10 cellular contexts compared by ENCODE assay signal in the genomic region with DNA sequence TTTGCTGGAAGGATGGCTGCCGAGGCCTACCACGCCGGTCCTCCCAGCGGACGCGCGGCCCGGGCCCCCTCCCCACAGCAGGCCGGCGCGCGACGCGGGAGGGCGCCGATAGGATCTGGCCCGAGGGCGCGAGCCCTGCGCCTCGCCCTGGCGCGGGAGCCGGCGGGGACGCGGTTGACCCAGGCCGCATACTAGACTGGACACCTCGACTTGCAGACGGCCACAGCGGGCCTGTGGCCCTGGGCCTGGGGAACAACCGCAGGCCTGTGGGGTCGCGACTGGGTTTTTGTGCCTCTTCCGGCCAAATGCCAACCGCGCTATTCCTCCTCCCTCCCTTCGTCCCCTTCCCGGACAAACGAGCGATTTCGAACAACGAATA. TPM values are rescaled to one million over a fixed set of nuclear protein-coding genes. Genes with fewer than 3 reads are reported as not detected.
DNase-seq lines count a peak whose midpoint lies in the region; ATAC-seq and TF ChIP-seq lines count a peak whose summit lies in the region.
"Had no signal": no experiment of that assay in that cellular context is flagged by ENCODE, and none has a peak within 500 bp of the region (broad histone marks: within the 10 kb centered on the region; RNA-seq: fewer than 3 reads in every experiment).

No MANE protein-coding gene starts in this region.

- ATAC-seq in GM18511 (IDR thresholded peaks at IDR 0.05; ENCODE audit: unreplicated experiment) (no peak), GM18520 (IDR thresholded peaks at IDR 0.05; ENCODE audit: unreplicated experiment) (no peak)

- no peak for DNase-seq in adipocyte (ENCODE audit: low read depth)
- DNase-seq in NCI-H446 treated with DMSO at 0.1 percent for 48 hours (lab: John Stamatoyannopoulos, UW), result no peak

- H3K27me3 ChIP-seq in adipocyte (replicated peaks; ENCODE audit: control insufficient read depth, insufficient read depth, low read length), result peaks cover 70% of the 10 kb centered on the region
- peaks cover 67 to 75% (median 69%) of the 10 kb centered on the region in 3 donors for H3K27me3 ChIP-seq in skeletal muscle tissue (ENCODE audit: control insufficient read depth in 3 of 3, insufficient read depth in 3 of 3, low read length in 3 of 3)

- H3K9me3 ChIP-seq in HEK293 (ENCODE audit: control insufficient read depth, insufficient read depth, low read depth, low read length), result no peaks in the 10 kb centered on the region
- H3K9me3 ChIP-seq in adipocyte (ENCODE audit: control insufficient read depth, low read length), result peaks cover 3% of the 10 kb centered on the region
- H3K9me3 ChIP-seq in iPS-18c (ENCODE audit: control insufficient read depth, insufficient read depth, low read length), result no peaks in the 10 kb centered on the region
- no peaks in the 10 kb centered on the region for H3K9me3 ChIP-seq in skeletal muscle tissue (ENCODE audit: control insufficient read depth in 3 of 3, low read length in 3 of 3)

- H3K4me3 ChIP-seq in HEK293 (ENCODE audit: low read depth, low read length) (peak overlapping the region; percentile 66), adipocyte (ENCODE audit: low read length) (peak overlapping the region; percentile 71), iPS-18c (ENCODE audit: insufficient read depth, low read depth, low read length) (peak overlapping the region; percentile 60), skeletal muscle tissue (ENCODE audit: low read length in 3 of 3) (peak overlapping the region in 2 of 3 donors; percentile 38 to 45)

- POLR2A ChIA-PET in HEK293 (lab: Yijun Ruan, JAX), result no interaction called here

- peak overlapping the region; percentile 59 for H3K27ac ChIP-seq in HEK293 (ENCODE audit: extremely low read depth, low read depth, low read length)
- H3K27ac ChIP-seq in skeletal muscle tissue (ENCODE audit: low read depth, low read length), result no peak overlapping the region
- H3K27ac ChIP-seq: SK-N-MC had no signal

- H3K9ac ChIP-seq in adipocyte (ENCODE audit: low read length), result peak overlapping the region; percentile 34
- H3K9ac ChIP-seq in skeletal muscle tissue (ENCODE audit: low read depth in 1 of 3, low read length in 3 of 3), result peak overlapping the region in 1 of 3 donors; percentile 32

- no peak for TF ChIP-seq CTCF in HEK293 (tag by site-specific recombination; IDR thresholded peaks at IDR 0.05)

- CTCF ChIA-PET in HEK293 (lab: Yijun Ruan, JAX), result no interaction called here

- no peaks in the 10 kb centered on the region for H3K36me3 ChIP-seq in HEK293 (ENCODE audit: control insufficient read depth in 2 of 2, insufficient read depth in 1 of 2, low read length in 2 of 2)
- no peaks in the 10 kb centered on the region for H3K36me3 ChIP-seq in adipocyte (ENCODE audit: control insufficient read depth, insufficient read depth, low read length, severe bottlenecking)
- H3K36me3 ChIP-seq in skeletal muscle tissue (ENCODE audit: control insufficient read depth in 3 of 3, insufficient read depth in 3 of 3, low read length in 3 of 3), result no peaks in the 10 kb centered on the region

- 0 out of 2 replicates have a peak, but pooled peaks cover 2% of the 10 kb centered on the region for H3K4me1 ChIP-seq in HEK293 (ENCODE audit: control insufficient read depth, insufficient read depth, low read length)
- H3K4me1 ChIP-seq in adipocyte (ENCODE audit: control insufficient read depth, insufficient read depth, low read length), result no peaks in the 10 kb centered on the region
- peaks cover 16 to 19% (median 16%) of the 10 kb centered on the region in 3 donors for H3K4me1 ChIP-seq in skeletal muscle tissue (ENCODE audit: control insufficient read depth in 3 of 3, insufficient read depth in 3 of 3, low read length in 3 of 3)

TF ChIP-seq in HEK293, 187 proteins besides CTCF, POLR2A, EP300 and RAD21 (continues in another document):
- TF ChIP-seq, protein P1, sequence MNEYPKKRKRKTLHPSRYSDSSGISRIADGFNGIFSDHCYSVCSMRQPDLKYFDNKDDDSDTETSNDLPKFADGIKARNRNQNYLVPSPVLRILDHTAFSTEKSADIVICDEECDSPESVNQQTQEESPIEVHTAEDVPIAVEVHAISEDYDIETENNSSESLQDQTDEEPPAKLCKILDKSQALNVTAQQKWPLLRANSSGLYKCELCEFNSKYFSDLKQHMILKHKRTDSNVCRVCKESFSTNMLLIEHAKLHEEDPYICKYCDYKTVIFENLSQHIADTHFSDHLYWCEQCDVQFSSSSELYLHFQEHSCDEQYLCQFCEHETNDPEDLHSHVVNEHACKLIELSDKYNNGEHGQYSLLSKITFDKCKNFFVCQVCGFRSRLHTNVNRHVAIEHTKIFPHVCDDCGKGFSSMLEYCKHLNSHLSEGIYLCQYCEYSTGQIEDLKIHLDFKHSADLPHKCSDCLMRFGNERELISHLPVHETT (tag by site-specific recombination; IDR thresholded peaks at IDR 0.05), result no peak
- TF ChIP-seq, protein P2, sequence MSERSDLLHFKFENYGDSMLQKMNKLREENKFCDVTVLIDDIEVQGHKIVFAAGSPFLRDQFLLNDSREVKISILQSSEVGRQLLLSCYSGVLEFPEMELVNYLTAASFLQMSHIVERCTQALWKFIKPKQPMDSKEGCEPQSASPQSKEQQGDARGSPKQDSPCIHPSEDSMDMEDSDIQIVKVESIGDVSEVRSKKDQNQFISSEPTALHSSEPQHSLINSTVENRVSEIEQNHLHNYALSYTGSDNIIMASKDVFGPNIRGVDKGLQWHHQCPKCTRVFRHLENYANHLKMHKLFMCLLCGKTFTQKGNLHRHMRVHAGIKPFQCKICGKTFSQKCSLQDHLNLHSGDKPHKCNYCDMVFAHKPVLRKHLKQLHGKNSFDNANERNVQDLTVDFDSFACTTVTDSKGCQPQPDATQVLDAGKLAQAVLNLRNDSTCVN (tag by site-specific recombination; optimal IDR thresholded peaks at IDR 0.05), result no peak
- TF ChIP-seq ZNF701 (tag by site-specific recombination; IDR thresholded peaks at IDR 0.05) (no peak), ZNF426 (tag by site-specific recombination; IDR thresholded peaks at IDR 0.05) (no peak), ZXDB (tag by site-specific recombination; IDR thresholded peaks at IDR 0.05) (no peak), SCRT2 (tag by site-specific recombination; IDR thresholded peaks at IDR 0.05) (no peak), ZNF600 (tag by site-specific recombination; IDR thresholded peaks at IDR 0.05) (no peak), GLIS2 (tag by site-specific recombination; IDR thresholded peaks at IDR 0.05) (no peak), ZNF169 (tag by site-specific recombination; IDR thresholded peaks at IDR 0.05) (no peak), ZSCAN23 (tag by site-specific recombination; IDR thresholded peaks at IDR 0.05) (no peak)
- TF ChIP-seq, protein P3, sequence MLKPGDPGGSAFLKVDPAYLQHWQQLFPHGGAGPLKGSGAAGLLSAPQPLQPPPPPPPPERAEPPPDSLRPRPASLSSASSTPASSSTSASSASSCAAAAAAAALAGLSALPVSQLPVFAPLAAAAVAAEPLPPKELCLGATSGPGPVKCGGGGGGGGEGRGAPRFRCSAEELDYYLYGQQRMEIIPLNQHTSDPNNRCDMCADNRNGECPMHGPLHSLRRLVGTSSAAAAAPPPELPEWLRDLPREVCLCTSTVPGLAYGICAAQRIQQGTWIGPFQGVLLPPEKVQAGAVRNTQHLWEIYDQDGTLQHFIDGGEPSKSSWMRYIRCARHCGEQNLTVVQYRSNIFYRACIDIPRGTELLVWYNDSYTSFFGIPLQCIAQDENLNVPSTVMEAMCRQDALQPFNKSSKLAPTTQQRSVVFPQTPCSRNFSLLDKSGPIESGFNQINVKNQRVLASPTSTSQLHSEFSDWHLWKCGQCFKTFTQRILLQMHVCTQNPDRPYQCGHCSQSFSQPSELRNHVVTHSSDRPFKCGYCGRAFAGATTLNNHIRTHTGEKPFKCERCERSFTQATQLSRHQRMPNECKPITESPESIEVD (tag by site-specific recombination; IDR thresholded peaks at IDR 0.05), result no peak
- TF ChIP-seq, protein P4, sequence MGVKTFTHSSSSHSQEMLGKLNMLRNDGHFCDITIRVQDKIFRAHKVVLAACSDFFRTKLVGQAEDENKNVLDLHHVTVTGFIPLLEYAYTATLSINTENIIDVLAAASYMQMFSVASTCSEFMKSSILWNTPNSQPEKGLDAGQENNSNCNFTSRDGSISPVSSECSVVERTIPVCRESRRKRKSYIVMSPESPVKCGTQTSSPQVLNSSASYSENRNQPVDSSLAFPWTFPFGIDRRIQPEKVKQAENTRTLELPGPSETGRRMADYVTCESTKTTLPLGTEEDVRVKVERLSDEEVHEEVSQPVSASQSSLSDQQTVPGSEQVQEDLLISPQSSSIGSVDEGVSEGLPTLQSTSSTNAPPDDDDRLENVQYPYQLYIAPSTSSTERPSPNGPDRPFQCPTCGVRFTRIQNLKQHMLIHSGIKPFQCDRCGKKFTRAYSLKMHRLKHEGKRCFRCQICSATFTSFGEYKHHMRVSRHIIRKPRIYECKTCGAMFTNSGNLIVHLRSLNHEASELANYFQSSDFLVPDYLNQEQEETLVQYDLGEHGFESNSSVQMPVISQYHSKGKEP (tag by site-specific recombination; IDR thresholded peaks at IDR 0.05), result no peak
- TF ChIP-seq, protein P5, sequence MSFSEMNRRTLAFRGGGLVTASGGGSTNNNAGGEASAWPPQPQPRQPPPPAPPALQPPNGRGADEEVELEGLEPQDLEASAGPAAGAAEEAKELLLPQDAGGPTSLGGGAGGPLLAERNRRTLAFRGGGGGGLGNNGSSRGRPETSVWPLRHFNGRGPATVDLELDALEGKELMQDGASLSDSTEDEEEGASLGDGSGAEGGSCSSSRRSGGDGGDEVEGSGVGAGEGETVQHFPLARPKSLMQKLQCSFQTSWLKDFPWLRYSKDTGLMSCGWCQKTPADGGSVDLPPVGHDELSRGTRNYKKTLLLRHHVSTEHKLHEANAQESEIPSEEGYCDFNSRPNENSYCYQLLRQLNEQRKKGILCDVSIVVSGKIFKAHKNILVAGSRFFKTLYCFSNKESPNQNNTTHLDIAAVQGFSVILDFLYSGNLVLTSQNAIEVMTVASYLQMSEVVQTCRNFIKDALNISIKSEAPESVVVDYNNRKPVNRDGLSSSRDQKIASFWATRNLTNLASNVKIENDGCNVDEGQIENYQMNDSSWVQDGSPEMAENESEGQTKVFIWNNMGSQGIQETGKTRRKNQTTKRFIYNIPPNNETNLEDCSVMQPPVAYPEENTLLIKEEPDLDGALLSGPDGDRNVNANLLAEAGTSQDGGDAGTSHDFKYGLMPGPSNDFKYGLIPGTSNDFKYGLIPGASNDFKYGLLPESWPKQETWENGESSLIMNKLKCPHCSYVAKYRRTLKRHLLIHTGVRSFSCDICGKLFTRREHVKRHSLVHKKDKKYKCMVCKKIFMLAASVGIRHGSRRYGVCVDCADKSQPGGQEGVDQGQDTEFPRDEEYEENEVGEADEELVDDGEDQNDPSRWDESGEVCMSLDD (tag by site-specific recombination; IDR thresholded peaks at IDR 0.05), result no peak

RNA-seq across cellular contexts. Expression of a gene that starts 2.5 kb away (rescaled TPM):
- total RNA-seq in skeletal muscle tissue, result not detected
- total RNA-seq: activated naive CD8-positive, alpha-beta T cell treated with anti-CD3 and anti-CD28 coated beads, Interleukin-2, amount 10 ng/mL, durations not matched to agents 7 days and 5 days; M059J had no signal
